In the genomic region with DNA sequence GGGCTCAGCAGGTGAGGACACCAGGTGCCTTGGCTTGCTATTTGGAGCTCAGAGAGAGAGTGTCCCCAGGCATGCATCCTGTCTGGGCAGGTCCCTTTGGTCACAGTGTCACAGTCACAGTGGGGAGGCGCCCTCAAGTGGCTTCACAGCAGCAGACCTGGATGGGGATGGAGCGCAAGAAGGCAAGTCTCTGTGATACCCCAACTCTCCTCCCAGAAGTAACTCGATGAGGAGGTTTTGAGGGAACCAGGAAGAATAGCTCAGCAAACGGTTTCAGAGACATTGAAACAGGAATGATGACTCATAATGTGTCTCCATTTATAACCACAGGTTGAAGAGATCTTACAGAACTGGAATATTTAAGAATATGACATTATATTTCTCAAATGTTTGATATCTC, we compare ENCODE assay signal across 9 cellular contexts.
DNase-seq lines count a peak whose midpoint lies in the region; ATAC-seq and TF ChIP-seq lines count a peak whose summit lies in the region.
"Had no signal": no experiment of that assay in that cellular context is flagged by ENCODE, and none has a peak within 500 bp of the region (broad histone marks: within the 10 kb centered on the region; RNA-seq: fewer than 3 reads in every experiment).

No MANE protein-coding gene starts in this region.

- peaks cover 4% of the 10 kb centered on the region for H3K4me1 Mint-ChIP-seq in osteocyte (ENCODE audit: unreplicated experiment)

- H3K4me1 ChIP-seq in RWPE2 (ENCODE audit: insufficient read depth, poor library complexity, severe bottlenecking) = peaks cover 54% of the 10 kb centered on the region

- no peaks in the 10 kb centered on the region for H3K9me3 ChIP-seq in RWPE2 (ENCODE audit: severe bottlenecking)

- H3K9me3 Mint-ChIP-seq in osteocyte (ENCODE audit: unreplicated experiment) = no peaks in the 10 kb centered on the region

- no peak overlapping the region for H3K4me3 Mint-ChIP-seq in osteocyte (ENCODE audit: unreplicated experiment)

- no peaks in the 10 kb centered on the region for H3K36me3 ChIP-seq in RWPE2 (ENCODE audit: low read depth)

- H3K27me3 ChIP-seq in RWPE2 (ENCODE audit: insufficient read depth, poor library complexity, severe bottlenecking) = no peaks in the 10 kb centered on the region

- ATAC-seq in GM18909 (IDR thresholded peaks at IDR 0.05; ENCODE audit: poor library complexity, unreplicated experiment) (peak; percentile 83), HG03135 (IDR thresholded peaks at IDR 0.05; ENCODE audit: unreplicated experiment) (peak; percentile 78), RWPE2 (ENCODE audit: low read depth) (peak; percentile 11)
- ATAC-seq: left colon had no signal

- H3K27ac ChIP-seq in RWPE2 (ENCODE audit: poor library complexity, severe bottlenecking) (peak overlapping the region; percentile 97), epithelial cell of prostate (peak overlapping the region; percentile 99)

- no peaks in the 10 kb centered on the region for H3K36me3 Mint-ChIP-seq in osteocyte (ENCODE audit: unreplicated experiment)

- no peak overlapping the region for H3K4me3 ChIP-seq in RWPE2 (ENCODE audit: severe bottlenecking)

- TF ChIP-seq CTCF in RWPE2 (IDR thresholded peaks at IDR 0.05; ENCODE audit: poor library complexity, severe bottlenecking) = peak; percentile 92
- peak; percentile 37 for TF ChIP-seq CTCF in osteocyte (IDR thresholded peaks at IDR 0.05)

- DNase-seq in CD1c-positive myeloid dendritic cell (ENCODE audit: extremely low spot score) = peak; percentile 4
- peak; percentile 82 for DNase-seq in RWPE2 (ENCODE audit: low spot score)
- peak; percentile 64 for DNase-seq in epithelial cell of prostate (ENCODE audit: low read depth, low spot score)
- DNase-seq in osteocyte (ENCODE audit: extremely low spot score, unreplicated experiment) = no peak
- no peak for DNase-seq in activated gamma-delta T cell (lab: John Stamatoyannopoulos, UW)
- DNase-seq in NCI-H146 (lab: John Stamatoyannopoulos, UW) = no peak

- H3K27ac Mint-ChIP-seq in osteocyte (ENCODE audit: unreplicated experiment) = no peak overlapping the region

- no peaks in the 10 kb centered on the region for H3K27me3 Mint-ChIP-seq in osteocyte (ENCODE audit: unreplicated experiment)

Comparison
In these comparisons a context has a peak if more than half of its experiments do, and no peak if none do; other contexts are left out.
1. DNase-seq: peak in CD1c-positive myeloid dendritic cell (single experiment), RWPE2 (single experiment) and epithelial cell of prostate (single experiment); none in osteocyte (single experiment), activated gamma-delta T cell (single experiment) and NCI-H146 (single experiment).
2. ATAC-seq: peak in every context shown above with its lines; median percentile 83 in GM18909; 78 in HG03135; 11 in RWPE2.